ENCODE assay signal across 6 cellular contexts in the genomic region with DNA sequence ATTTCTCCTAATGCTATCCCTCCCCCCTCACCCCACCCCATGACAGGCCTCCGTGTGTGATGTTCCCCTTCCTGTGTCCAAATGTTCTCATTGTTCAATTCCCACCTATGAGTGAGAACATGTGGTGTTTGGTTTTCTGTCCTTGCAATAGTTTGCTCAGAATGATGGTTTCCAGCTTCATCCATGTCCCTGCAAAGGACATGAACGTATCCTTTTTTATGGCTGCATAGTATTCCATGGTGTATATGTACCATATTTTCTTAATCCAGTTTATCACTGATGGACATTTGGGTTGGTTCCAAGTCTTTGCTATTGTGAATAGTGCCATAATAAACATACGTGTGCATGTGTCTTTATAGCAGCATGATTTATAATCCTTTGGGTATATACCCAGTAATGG. TPM values are rescaled to one million over a fixed set of nuclear protein-coding genes. Genes with fewer than 3 reads are reported as not detected.
"Had no signal": no experiment of that assay in that cellular context is flagged by ENCODE, and none has a peak within 500 bp of the region (broad histone marks: within the 10 kb centered on the region; RNA-seq: fewer than 3 reads in every experiment).

No MANE protein-coding gene starts in this region.

RNA-seq across cellular contexts. Expression of a gene that starts 39.2 kb away (rescaled TPM):
- total RNA-seq: PC-3, PC-9, RPMI7951, SJSA1, SK-MEL-5 had no signal
- polyA plus RNA-seq: SK-N-SH had no signal
